ENCODE assay signal across 10 cellular contexts in the genomic region with DNA sequence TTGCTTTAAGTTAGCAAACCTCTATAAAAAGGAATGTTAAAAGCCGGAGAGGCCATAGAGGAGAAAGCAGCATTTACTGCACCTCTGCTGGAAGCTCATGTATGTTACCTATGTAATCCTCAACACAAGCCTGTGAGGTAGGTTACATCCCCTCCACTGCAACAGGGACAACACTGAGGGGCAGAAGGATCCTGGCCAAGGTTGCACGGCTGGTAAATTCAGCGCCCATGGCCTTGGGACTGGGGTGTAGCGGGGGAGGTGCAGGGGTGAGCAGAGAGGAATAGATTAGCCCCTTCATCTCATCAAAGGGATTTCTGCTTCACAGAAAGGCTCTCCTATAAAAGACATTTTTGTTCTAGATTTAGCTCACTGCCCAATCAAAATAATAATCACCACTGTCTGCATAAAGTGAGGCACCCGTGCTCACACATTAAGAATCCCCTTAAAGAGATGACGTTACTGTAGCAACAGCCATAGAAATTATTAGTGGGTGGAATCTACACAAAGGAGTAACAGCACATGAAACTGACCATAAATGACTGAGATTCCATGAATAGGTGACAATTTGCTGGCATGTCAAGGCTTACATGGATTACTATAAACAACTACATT. TPM values are rescaled to one million over a fixed set of nuclear protein-coding genes. Genes with fewer than 3 reads are reported as not detected.
DNase-seq lines count a peak whose midpoint lies in the region; ATAC-seq and TF ChIP-seq lines count a peak whose summit lies in the region.
"Had no signal": no experiment of that assay in that cellular context is flagged by ENCODE, and none has a peak within 500 bp of the region (broad histone marks: within the 10 kb centered on the region; RNA-seq: fewer than 3 reads in every experiment).

No MANE protein-coding gene starts in this region.

- peak overlapping the region; percentile 81 for H3K4me3 Mint-ChIP-seq in activated T-helper 1 cell treated with anti-CD3 and anti-CD28 coated beads, Interleukin-12 subunit alpha, Interleukin-12 subunit beta, Interleukin-2, Interleukin-4 antibody, amounts not matched to agents 30 ng/mL and 10 ng/mL and 1 ng/mL, durations not matched to agents 14 hours and 24 hours and 36 hours
- peak overlapping the region; percentile 88 for H3K4me3 Mint-ChIP-seq in glutamatergic neuron (ENCODE audit: unreplicated experiment)
- peak overlapping the region; percentile 76 for H3K4me3 Mint-ChIP-seq in stimulated activated effector memory CD8-positive, alpha-beta T cell treated with anti-CD3 and anti-CD28 coated beads, Interleukin-12 subunit alpha, Interleukin-12 subunit beta, amount 100 ng/mL, for 72 hours
- H3K4me3 Mint-ChIP-seq: memory B cell had no signal

- peaks cover 5% of the 10 kb centered on the region for H3K36me3 Mint-ChIP-seq in activated T-helper 1 cell treated with anti-CD3 and anti-CD28 coated beads, Interleukin-12 subunit alpha, Interleukin-12 subunit beta, Interleukin-2, Interleukin-4 antibody, amounts not matched to agents 30 ng/mL and 10 ng/mL and 1 ng/mL, durations not matched to agents 14 hours and 24 hours and 36 hours (ENCODE audit: low read depth)
- H3K36me3 Mint-ChIP-seq in glutamatergic neuron (ENCODE audit: unreplicated experiment), result no peaks in the 10 kb centered on the region
- peaks cover 7% of the 10 kb centered on the region for H3K36me3 Mint-ChIP-seq in stimulated activated effector memory CD8-positive, alpha-beta T cell treated with anti-CD3 and anti-CD28 coated beads, Interleukin-12 subunit alpha, Interleukin-12 subunit beta, amount 100 ng/mL, for 72 hours

- TF ChIP-seq CTCF in glutamatergic neuron (IDR thresholded peaks at IDR 0.05; ENCODE audit: partially characterized antibody, unreplicated experiment), result no peak

- H3K9me3 Mint-ChIP-seq in activated T-helper 1 cell treated with anti-CD3 and anti-CD28 coated beads, Interleukin-12 subunit alpha, Interleukin-12 subunit beta, Interleukin-2, Interleukin-4 antibody, amounts not matched to agents 30 ng/mL and 10 ng/mL and 1 ng/mL, durations not matched to agents 14 hours and 24 hours and 36 hours, result no peaks in the 10 kb centered on the region
- peaks cover 2% of the 10 kb centered on the region for H3K9me3 Mint-ChIP-seq in glutamatergic neuron (ENCODE audit: unreplicated experiment)
- H3K9me3 Mint-ChIP-seq in stimulated activated effector memory CD8-positive, alpha-beta T cell treated with anti-CD3 and anti-CD28 coated beads, Interleukin-12 subunit alpha, Interleukin-12 subunit beta, amount 100 ng/mL, for 72 hours, result no peaks in the 10 kb centered on the region
- H3K9me3 Mint-ChIP-seq: memory B cell had no signal

- intact Hi-C loops in activated T-helper 1 cell treated with anti-CD3 and anti-CD28 coated beads, Interleukin-12 subunit alpha, Interleukin-12 subunit beta, Interleukin-2, Interleukin-4 antibody, amounts not matched to agents 30 ng/mL and 10 ng/mL and 1 ng/mL, durations not matched to agents 14 hours and 24 hours and 36 hours (cut with micrococcal nuclease), result loop anchor here (5.0 to 10.0 kb wide), 2 partner anchors 182 to 385 kb away; no protein-coding TSS in a partner anchor

- peaks cover 54% of the 10 kb centered on the region for H3K4me1 Mint-ChIP-seq in activated T-helper 1 cell treated with anti-CD3 and anti-CD28 coated beads, Interleukin-12 subunit alpha, Interleukin-12 subunit beta, Interleukin-2, Interleukin-4 antibody, amounts not matched to agents 30 ng/mL and 10 ng/mL and 1 ng/mL, durations not matched to agents 14 hours and 24 hours and 36 hours (ENCODE audit: low read depth)
- H3K4me1 Mint-ChIP-seq in glutamatergic neuron (ENCODE audit: low read depth, unreplicated experiment), result peaks cover 34% of the 10 kb centered on the region
- H3K4me1 Mint-ChIP-seq in stimulated activated effector memory CD8-positive, alpha-beta T cell treated with anti-CD3 and anti-CD28 coated beads, Interleukin-12 subunit alpha, Interleukin-12 subunit beta, amount 100 ng/mL, for 72 hours, result peaks cover 75% of the 10 kb centered on the region

- no peak overlapping the region for H3K27ac Mint-ChIP-seq in activated T-helper 1 cell treated with anti-CD3 and anti-CD28 coated beads, Interleukin-12 subunit alpha, Interleukin-12 subunit beta, Interleukin-2, Interleukin-4 antibody, amounts not matched to agents 30 ng/mL and 10 ng/mL and 1 ng/mL, durations not matched to agents 14 hours and 24 hours and 36 hours
- H3K27ac Mint-ChIP-seq in glutamatergic neuron (ENCODE audit: unreplicated experiment), result no peak overlapping the region
- H3K27ac Mint-ChIP-seq in stimulated activated effector memory CD8-positive, alpha-beta T cell treated with anti-CD3 and anti-CD28 coated beads, Interleukin-12 subunit alpha, Interleukin-12 subunit beta, amount 100 ng/mL, for 72 hours, result no peak overlapping the region

- peaks cover 26% of the 10 kb centered on the region for H3K27me3 Mint-ChIP-seq in activated T-helper 1 cell treated with anti-CD3 and anti-CD28 coated beads, Interleukin-12 subunit alpha, Interleukin-12 subunit beta, Interleukin-2, Interleukin-4 antibody, amounts not matched to agents 30 ng/mL and 10 ng/mL and 1 ng/mL, durations not matched to agents 14 hours and 24 hours and 36 hours (ENCODE audit: insufficient read depth)
- H3K27me3 Mint-ChIP-seq in glutamatergic neuron (ENCODE audit: unreplicated experiment), result peaks cover 3% of the 10 kb centered on the region

- peak; percentile 5 to 9 for DNase-seq in NCI-H526 (lab: John Stamatoyannopoulos, UW)
- no peak for DNase-seq in NCI-H526 treated with DMSO at 0.1 percent for 48 hours (lab: John Stamatoyannopoulos, UW)
- DNase-seq in activated T-helper 1 cell treated with anti-CD3 and anti-CD28 coated beads, Interleukin-12 subunit alpha, Interleukin-12 subunit beta, Interleukin-2, Interleukin-4 antibody, amounts not matched to agents 30 ng/mL and 10 ng/mL and 1 ng/mL, durations not matched to agents 14 hours and 24 hours and 36 hours (ENCODE audit: low spot score), result no peak
- DNase-seq in glutamatergic neuron, result no peak
- no peak for DNase-seq in stimulated activated effector memory CD8-positive, alpha-beta T cell treated with anti-CD3 and anti-CD28 coated beads, Interleukin-12 subunit alpha, Interleukin-12 subunit beta, amount 100 ng/mL, for 72 hours (ENCODE audit: low spot score in 2 of 2)
- DNase-seq in SKM-1 (lab: John Stamatoyannopoulos, UW; ENCODE audit: unreplicated experiment), result no peak
- DNase-seq in islet precursor cell, result no peak
- DNase-seq: 8988T had no signal

- no peak for ATAC-seq in stimulated activated effector memory CD8-positive, alpha-beta T cell treated with anti-CD3 and anti-CD28 coated beads, Interleukin-12 subunit alpha, Interleukin-12 subunit beta, amount 100 ng/mL, for 72 hours
- no peak for ATAC-seq in HG03135 (IDR thresholded peaks at IDR 0.05; ENCODE audit: unreplicated experiment)

RNA-seq across cellular contexts. Expression of a gene that starts 3.3 kb away (rescaled TPM):
- 9.9 and 11.0 TPM in 2 replicates for total RNA-seq in activated T-helper 1 cell treated with anti-CD3 and anti-CD28 coated beads, Interleukin-12 subunit alpha, Interleukin-12 subunit beta, Interleukin-2, Interleukin-4 antibody, amounts not matched to agents 30 ng/mL and 10 ng/mL and 1 ng/mL, durations not matched to agents 14 hours and 24 hours and 36 hours
- 29.2 TPM for total RNA-seq in glutamatergic neuron (ENCODE audit: unreplicated experiment)

Comparison
In these comparisons a context has a peak if more than half of its experiments do, and no peak if none do; other contexts are left out.
1. DNase-seq: peak in NCI-H526 (2 of 2); none in NCI-H526 treated with DMSO at 0.1 percent for 48 hours (single experiment), activated T-helper 1 cell treated with anti-CD3 and anti-CD28 coated beads, Interleukin-12 subunit alpha, Interleukin-12 subunit beta, Interleukin-2, Interleukin-4 antibody, amounts not matched to agents 30 ng/mL and 10 ng/mL and 1 ng/mL, durations not matched to agents 14 hours and 24 hours and 36 hours (single experiment), glutamatergic neuron (single experiment), stimulated activated effector memory CD8-positive, alpha-beta T cell treated with anti-CD3 and anti-CD28 coated beads, Interleukin-12 subunit alpha, Interleukin-12 subunit beta, amount 100 ng/mL, for 72 hours (0 of 2), SKM-1 (single experiment) and islet precursor cell (single experiment).
2. Peak in every context shown above with its lines, with median percentiles within 50 percentile points of each other: H3K4me3 Mint-ChIP-seq.